Comparison of ENCODE assay signal across 8 cellular contexts in the genomic region with DNA sequence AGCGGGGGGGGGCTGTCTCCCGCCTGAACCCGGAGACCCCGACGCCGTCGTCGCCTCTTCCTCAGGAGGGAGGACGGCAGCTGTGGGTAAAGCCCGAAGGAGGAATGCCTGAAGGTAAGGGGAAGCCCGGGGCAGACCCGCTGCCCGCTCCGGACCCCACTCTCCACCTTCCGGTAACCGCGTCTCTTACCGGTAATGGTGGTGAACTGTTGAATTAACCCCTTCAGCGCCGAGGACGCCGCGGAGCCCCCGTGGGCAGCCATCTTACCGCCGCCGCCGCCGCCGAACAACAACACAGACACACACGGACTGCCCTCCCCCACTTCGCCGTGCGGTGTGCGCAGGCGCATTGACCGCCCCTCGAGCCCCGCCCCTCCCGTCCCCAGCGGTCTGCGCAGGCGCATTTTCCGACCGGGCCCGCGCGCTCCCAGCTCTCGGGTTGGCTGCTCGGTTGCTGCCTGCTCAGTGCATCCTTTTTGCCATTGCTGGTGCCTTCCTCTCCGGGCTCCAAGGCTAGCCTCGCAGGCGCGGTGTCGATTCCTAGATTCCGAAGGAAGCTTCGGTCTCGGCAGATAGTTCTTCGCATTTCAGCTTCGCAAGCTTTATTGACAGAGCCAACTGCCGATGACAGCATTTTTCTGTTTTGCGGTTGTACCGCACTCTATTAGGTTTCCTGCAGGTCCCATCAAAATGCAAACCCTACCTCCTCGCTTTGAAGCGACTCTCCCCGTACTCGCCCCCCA. TPM values are rescaled to one million over a fixed set of nuclear protein-coding genes. Genes with fewer than 3 reads are reported as not detected.
DNase-seq lines count a peak whose midpoint lies in the region; ATAC-seq and TF ChIP-seq lines count a peak whose summit lies in the region.

A gene with protein sequence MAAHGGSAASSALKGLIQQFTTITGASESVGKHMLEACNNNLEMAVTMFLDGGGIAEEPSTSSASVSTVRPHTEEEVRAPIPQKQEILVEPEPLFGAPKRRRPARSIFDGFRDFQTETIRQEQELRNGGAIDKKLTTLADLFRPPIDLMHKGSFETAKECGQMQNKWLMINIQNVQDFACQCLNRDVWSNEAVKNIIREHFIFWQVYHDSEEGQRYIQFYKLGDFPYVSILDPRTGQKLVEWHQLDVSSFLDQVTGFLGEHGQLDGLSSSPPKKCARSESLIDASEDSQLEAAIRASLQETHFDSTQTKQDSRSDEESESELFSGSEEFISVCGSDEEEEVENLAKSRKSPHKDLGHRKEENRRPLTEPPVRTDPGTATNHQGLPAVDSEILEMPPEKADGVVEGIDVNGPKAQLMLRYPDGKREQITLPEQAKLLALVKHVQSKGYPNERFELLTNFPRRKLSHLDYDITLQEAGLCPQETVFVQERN (minus strand): TSS at position 291 of the 743 bp plus-strand sequence. CDS start 28 bp downstream, at position 263.

- no peaks in the 10 kb centered on the region for H3K27me3 ChIP-seq in mononuclear cell (ENCODE audit: insufficient read depth, low read length)

- DNase-seq in DMS 273 treated with DMSO at 0.1 percent for 48 hours (lab: John Stamatoyannopoulos, UW) (peak; percentile 94), OCI-M2 (lab: John Stamatoyannopoulos, UW; ENCODE audit: unreplicated experiment) (peak; percentile 67), activated T-cell treated with anti-CD3 and anti-CD28 coated beads for 4 hours (peak; percentile 96), epithelial cell of esophagus (ENCODE audit: low read depth) (peak; percentile 93)
- DNase-seq in stimulated activated CD8-positive, alpha-beta memory T cell treated with anti-CD3 and anti-CD28 coated beads, Interleukin-2, amount 100 ng/mL, for 48 hours (ENCODE audit: low read depth in 2 of 2): peak; percentile 94 to 95

- TF ChIP-seq CTCF in epithelial cell of esophagus (IDR thresholded peaks at IDR 0.05; ENCODE audit: insufficient read depth, low read depth, low read length, missing control alignments): no peak

- peak; percentile 73; the same call in 1 of the 2 replicates for TF ChIP-seq EP300 in Ishikawa (IDR thresholded peaks at IDR 0.05; ENCODE audit: borderline replicate concordance)

- no peaks in the 10 kb centered on the region for H3K9me3 ChIP-seq in mononuclear cell (ENCODE audit: low read depth, low read length)

- H3K4me3 ChIP-seq in epithelial cell of esophagus (ENCODE audit: low read length): peak within 1 kb of the TSS; percentile 93
- peak within 1 kb of the TSS; percentile 96 for H3K4me3 ChIP-seq in mononuclear cell (ENCODE audit: low read length)

- no peak for TF ChIP-seq RAD21 in Ishikawa (IDR thresholded peaks at IDR 0.05; ENCODE audit: low read depth)

- peak; percentile 75 for ATAC-seq in GM21529 (IDR thresholded peaks at IDR 0.05; ENCODE audit: unreplicated experiment)

- H3K4me1 ChIP-seq in mononuclear cell (ENCODE audit: insufficient read depth, low read length): peaks cover 26% of the 10 kb centered on the region

TF ChIP-seq in Ishikawa, 13 proteins besides CTCF, POLR2A, EP300 and RAD21:
- TF ChIP-seq YY1 (IDR thresholded peaks at IDR 0.05; ENCODE audit: low read depth) (peak; percentile 95), TAF1 (IDR thresholded peaks at IDR 0.05; ENCODE audit: low read depth) (peak; percentile 92), ZBTB7A (IDR thresholded peaks at IDR 0.05; ENCODE audit: low read depth) (peak; percentile 69), MAX (IDR thresholded peaks at IDR 0.05) (peak; percentile 89), REST (IDR thresholded peaks at IDR 0.05; ENCODE audit: low read depth) (no peak; the same call in 1 of the 2 replicates), TCF12 (IDR thresholded peaks at IDR 0.05; ENCODE audit: low read depth) (peak; percentile 76), TEAD4 (IDR thresholded peaks at IDR 0.05) (no peak; the same call in 1 of the 2 replicates), NFIC (IDR thresholded peaks at IDR 0.05) (0 out of 2 replicates have a peak, but pooled peaks have one; percentile 20), CEBPB (IDR thresholded peaks at IDR 0.05) (no peak)

RNA-seq across cellular contexts. Expression of the gene that starts here (rescaled TPM):
- total RNA-seq in mononuclear cell: 50.3 TPM

Comparison
In these comparisons a context has a peak if more than half of its experiments do, and no peak if none do; other contexts are left out.
1. Peak in every context shown above with its lines: DNase-seq, ATAC-seq and H3K4me3 ChIP-seq.